ENCODE assay signal across 2 cellular contexts in genomic region chr17:36824678-36825091, GRCh38.
TF ChIP-seq lines count a peak whose summit lies in the region.

No MANE protein-coding gene starts in this region.

TF ChIP-seq in GM23338, 12 proteins besides CTCF, POLR2A, EP300 and RAD21:
- TF ChIP-seq EZH2phosphoT487 (IDR thresholded peaks at IDR 0.05; ENCODE audit: unreplicated experiment) (no peak), EZH2 (IDR thresholded peaks at IDR 0.05; ENCODE audit: low read depth, unreplicated experiment) (no peak)
TF ChIP-seq in GM23338: peak in this region for 0.

TF ChIP-seq in H1, 55 proteins besides CTCF, POLR2A, EP300 and RAD21:
- TF ChIP-seq CTBP2 (IDR thresholded peaks at IDR 0.05; ENCODE audit: borderline replicate concordance, insufficient read depth, insufficient read length, low read length) = no peak
- no peak for TF ChIP-seq PHF8 (conservative IDR thresholded peaks at IDR 0.05; ENCODE audit: low read depth, low read length)
- no peak for TF ChIP-seq FOSL1 (IDR thresholded peaks at IDR 0.05; ENCODE audit: insufficient read depth, low read depth, low read length)
- TF ChIP-seq MAFK (IDR thresholded peaks at IDR 0.05; ENCODE audit: low read depth, low read length) = no peak
- TF ChIP-seq MAX (IDR thresholded peaks at IDR 0.05) = no peak
